8 cellular contexts compared by ENCODE assay signal in genomic region chr15:66931768-66932633, GRCh38.
DNase-seq lines count a peak whose midpoint lies in the region; ATAC-seq and TF ChIP-seq lines count a peak whose summit lies in the region.

No MANE protein-coding gene starts in this region.

- H3K36me3 ChIP-seq in A673 (ENCODE audit: insufficient read depth, low read length, poor library complexity, severe bottlenecking) (no peaks in the 10 kb centered on the region), brain microvascular endothelial cell (replicated peaks) (no peaks in the 10 kb centered on the region), liver (ENCODE audit: control insufficient read depth in 4 of 4, insufficient read depth in 3 of 4, low read depth in 1 of 4, low read length in 3 of 4) (no peaks in the 10 kb centered on the region)

- no peaks in the 10 kb centered on the region for H3K27me3 ChIP-seq in A673 (replicated peaks; ENCODE audit: insufficient read depth, low read depth, low read length, poor library complexity)
- no peaks in the 10 kb centered on the region for H3K27me3 ChIP-seq in brain microvascular endothelial cell (replicated peaks)
- H3K27me3 ChIP-seq in liver (ENCODE audit: control insufficient read depth in 4 of 4, insufficient read depth in 4 of 4, low read length in 3 of 4) = no peaks in the 10 kb centered on the region

- TF ChIP-seq CTCF in A673 (conservative IDR thresholded peaks at IDR 0.05; ENCODE audit: low read depth, low read length) = no peak
- no peak for TF ChIP-seq CTCF in brain microvascular endothelial cell (IDR thresholded peaks at IDR 0.05; ENCODE audit: low read depth, low read length, missing control alignments)
- TF ChIP-seq CTCF in liver (IDR thresholded peaks at IDR 0.05; ENCODE audit: low read depth, low read length, missing input control) = no peak

- intact Hi-C loops in A673 (cut with micrococcal nuclease; ENCODE audit: unreplicated experiment) = no loop called here

- no peak for TF ChIP-seq RAD21 in liver (IDR thresholded peaks at IDR 0.05)

- no TSS peak for BruUV-seq in A673 (replicated peaks; lab: Mats Ljungman, UMichigan)

- H3K9ac ChIP-seq in liver (ENCODE audit: low read depth in 1 of 2, low read length in 2 of 2) = no peak overlapping the region

- ATAC-seq in GM19395 (IDR thresholded peaks at IDR 0.05; ENCODE audit: unreplicated experiment) = no peak
- ATAC-seq in HG02642 (IDR thresholded peaks at IDR 0.05; ENCODE audit: poor library complexity, unreplicated experiment) = no peak

- H3K4me3 ChIP-seq in A673 (ENCODE audit: low read depth, low read length, poor library complexity, severe bottlenecking) (no peak overlapping the region), brain microvascular endothelial cell (ENCODE audit: low read depth, low read length) (no peak overlapping the region), liver (ENCODE audit: low read depth in 1 of 3, low read length in 3 of 3) (no peak overlapping the region)

- H3K4me1 ChIP-seq in A673 (ENCODE audit: insufficient read depth, low read length, poor library complexity, severe bottlenecking) (peaks cover 17% of the 10 kb centered on the region), liver (ENCODE audit: control insufficient read depth in 4 of 4, insufficient read depth in 4 of 4, low read length in 3 of 4) (peaks cover 0 to 7% (median 4%) of the 10 kb centered on the region in 4 donors)

- DNase-seq in A673 (ENCODE audit: low spot score) = peak; percentile 63
- peak; percentile 26 for DNase-seq in HS-5 (ENCODE audit: low read depth)
- peak; percentile 69 for DNase-seq in brain microvascular endothelial cell
- DNase-seq in T-helper 1 cell = no peak
- no peak for DNase-seq in D341Med (ENCODE audit: low spot score)

- 43% methylated on average over 15 of the region's 15 CpGs for WGBS in liver

- in situ Hi-C loops in brain microvascular endothelial cell (cut with HindIII; ENCODE audit: low pct_ligation_motif_present, low sequenced_read_pairs) = no loop called here

- H3K9me3 ChIP-seq in A673 (ENCODE audit: low read depth, low read length, poor library complexity, severe bottlenecking) (no peaks in the 10 kb centered on the region), liver (ENCODE audit: control insufficient read depth in 4 of 4, low read length in 3 of 4) (no peaks in the 10 kb centered on the region)

- POLR2A ChIA-PET in A673 (lab: Charles Lee; ENCODE audit: low non-redundant PET) = interaction anchor here (0.6 kb wide), 2 partner anchors 266 to 462 kb away, joined by 3 to 20 read pairs; no protein-coding TSS in a partner anchor

- CTCF ChIA-PET in A673 (lab: Charles Lee) = no interaction called here

- H3K27ac ChIP-seq in A673 (ENCODE audit: low read depth, low read length, poor library complexity, severe bottlenecking) (peak overlapping the region; percentile 12), brain microvascular endothelial cell (peak overlapping the region; percentile 36), liver (ENCODE audit: low read depth in 1 of 2, low read length in 2 of 2) (no peak overlapping the region)

TF ChIP-seq in liver, 16 proteins besides CTCF, POLR2A, EP300 and RAD21:
- peak; percentile 21 for TF ChIP-seq SP1 (IDR thresholded peaks at IDR 0.05)
- TF ChIP-seq RXRA (IDR thresholded peaks at IDR 0.05) = no peak
- TF ChIP-seq GABPA (IDR thresholded peaks at IDR 0.05 in 1 of 2, conservative IDR thresholded peaks at IDR 0.05 in 1 of 2) = no peak
- no peak for TF ChIP-seq FOXA2 (IDR thresholded peaks at IDR 0.05)
- TF ChIP-seq ZBTB33 (IDR thresholded peaks at IDR 0.05) = no peak
- no peak for TF ChIP-seq EGR1 (IDR thresholded peaks at IDR 0.05; ENCODE audit: low read depth in 2 of 2)
- no peak for TF ChIP-seq REST (IDR thresholded peaks at IDR 0.05)
- no peak for TF ChIP-seq HNF4G (IDR thresholded peaks at IDR 0.05)

Comparison
In these comparisons a context has a peak if more than half of its experiments do, and no peak if none do; other contexts are left out.
1. DNase-seq: peak in A673 (single experiment), HS-5 (single experiment) and brain microvascular endothelial cell (single experiment); none in T-helper 1 cell (0 of 5) and D341Med (single experiment).
2. H3K27ac ChIP-seq: peak in A673 (single experiment) and brain microvascular endothelial cell (single experiment); none in liver (0 of 2).